Comparison of ENCODE assay signal across 1 cellular context in the genomic region with DNA sequence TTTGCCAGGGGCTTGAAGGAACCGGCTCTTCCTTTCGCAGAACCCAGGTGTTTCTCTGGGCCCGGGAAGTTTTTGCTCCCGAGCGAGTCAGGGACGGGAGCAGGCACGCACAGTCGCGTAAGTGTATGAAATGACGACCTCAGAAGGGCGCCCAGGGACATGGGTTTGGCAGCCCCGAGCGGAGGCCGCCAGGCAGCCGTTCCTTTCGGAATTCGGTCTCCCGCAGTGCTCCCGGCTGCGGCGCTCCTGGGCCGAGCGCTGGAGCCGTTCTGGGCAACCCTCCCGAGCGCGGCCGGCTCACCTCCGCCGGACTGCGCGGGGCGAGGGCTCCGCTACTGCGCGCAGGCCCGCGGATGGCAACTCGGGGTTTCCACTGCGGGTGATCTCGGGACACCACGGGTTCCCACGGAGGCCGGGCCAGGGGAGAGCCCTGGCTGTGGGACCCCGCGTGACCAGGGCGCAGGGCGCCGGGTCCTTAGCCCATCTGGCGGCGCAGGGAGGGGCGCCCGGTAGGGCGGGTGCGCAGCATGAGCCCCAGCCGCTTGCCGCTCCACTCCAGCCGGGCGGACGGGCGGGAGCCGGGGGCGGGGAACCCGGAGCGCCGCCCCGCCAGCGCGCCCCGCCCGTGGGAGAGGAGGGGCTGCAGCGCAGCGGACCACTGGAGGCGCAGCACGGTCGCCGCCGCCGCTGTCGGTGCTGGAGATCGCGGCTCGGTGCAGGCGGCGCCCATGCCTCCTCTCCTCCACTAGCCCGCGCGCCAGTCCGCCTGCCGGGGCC.
A peak's percentile ranks its signal among the peaks of the same experiment; 100 is the strongest.
TF ChIP-seq lines count a peak whose summit lies in the region.

A gene (plus strand): TSS at position 690 of the 777 bp plus-strand sequence. CDS start 111,673 bp downstream, outside the sequence.

TF ChIP-seq in HEK293, 187 proteins besides CTCF, POLR2A, EP300 and RAD21 (continued from another document and continues in another):
- TF ChIP-seq, protein P1, sequence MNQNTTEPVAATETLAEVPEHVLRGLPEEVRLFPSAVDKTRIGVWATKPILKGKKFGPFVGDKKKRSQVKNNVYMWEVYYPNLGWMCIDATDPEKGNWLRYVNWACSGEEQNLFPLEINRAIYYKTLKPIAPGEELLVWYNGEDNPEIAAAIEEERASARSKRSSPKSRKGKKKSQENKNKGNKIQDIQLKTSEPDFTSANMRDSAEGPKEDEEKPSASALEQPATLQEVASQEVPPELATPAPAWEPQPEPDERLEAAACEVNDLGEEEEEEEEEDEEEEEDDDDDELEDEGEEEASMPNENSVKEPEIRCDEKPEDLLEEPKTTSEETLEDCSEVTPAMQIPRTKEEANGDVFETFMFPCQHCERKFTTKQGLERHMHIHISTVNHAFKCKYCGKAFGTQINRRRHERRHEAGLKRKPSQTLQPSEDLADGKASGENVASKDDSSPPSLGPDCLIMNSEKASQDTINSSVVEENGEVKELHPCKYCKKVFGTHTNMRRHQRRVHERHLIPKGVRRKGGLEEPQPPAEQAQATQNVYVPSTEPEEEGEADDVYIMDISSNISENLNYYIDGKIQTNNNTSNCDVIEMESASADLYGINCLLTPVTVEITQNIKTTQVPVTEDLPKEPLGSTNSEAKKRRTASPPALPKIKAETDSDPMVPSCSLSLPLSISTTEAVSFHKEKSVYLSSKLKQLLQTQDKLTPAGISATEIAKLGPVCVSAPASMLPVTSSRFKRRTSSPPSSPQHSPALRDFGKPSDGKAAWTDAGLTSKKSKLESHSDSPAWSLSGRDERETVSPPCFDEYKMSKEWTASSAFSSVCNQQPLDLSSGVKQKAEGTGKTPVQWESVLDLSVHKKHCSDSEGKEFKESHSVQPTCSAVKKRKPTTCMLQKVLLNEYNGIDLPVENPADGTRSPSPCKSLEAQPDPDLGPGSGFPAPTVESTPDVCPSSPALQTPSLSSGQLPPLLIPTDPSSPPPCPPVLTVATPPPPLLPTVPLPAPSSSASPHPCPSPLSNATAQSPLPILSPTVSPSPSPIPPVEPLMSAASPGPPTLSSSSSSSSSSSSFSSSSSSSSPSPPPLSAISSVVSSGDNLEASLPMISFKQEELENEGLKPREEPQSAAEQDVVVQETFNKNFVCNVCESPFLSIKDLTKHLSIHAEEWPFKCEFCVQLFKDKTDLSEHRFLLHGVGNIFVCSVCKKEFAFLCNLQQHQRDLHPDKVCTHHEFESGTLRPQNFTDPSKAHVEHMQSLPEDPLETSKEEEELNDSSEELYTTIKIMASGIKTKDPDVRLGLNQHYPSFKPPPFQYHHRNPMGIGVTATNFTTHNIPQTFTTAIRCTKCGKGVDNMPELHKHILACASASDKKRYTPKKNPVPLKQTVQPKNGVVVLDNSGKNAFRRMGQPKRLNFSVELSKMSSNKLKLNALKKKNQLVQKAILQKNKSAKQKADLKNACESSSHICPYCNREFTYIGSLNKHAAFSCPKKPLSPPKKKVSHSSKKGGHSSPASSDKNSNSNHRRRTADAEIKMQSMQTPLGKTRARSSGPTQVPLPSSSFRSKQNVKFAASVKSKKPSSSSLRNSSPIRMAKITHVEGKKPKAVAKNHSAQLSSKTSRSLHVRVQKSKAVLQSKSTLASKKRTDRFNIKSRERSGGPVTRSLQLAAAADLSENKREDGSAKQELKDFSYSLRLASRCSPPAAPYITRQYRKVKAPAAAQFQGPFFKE (tag by site-specific recombination; IDR thresholded peaks at IDR 0.05; ENCODE audit: borderline replicate concordance), result no peak
- no peak for TF ChIP-seq ZNF169 (tag by site-specific recombination; IDR thresholded peaks at IDR 0.05)
- TF ChIP-seq, protein P2, sequence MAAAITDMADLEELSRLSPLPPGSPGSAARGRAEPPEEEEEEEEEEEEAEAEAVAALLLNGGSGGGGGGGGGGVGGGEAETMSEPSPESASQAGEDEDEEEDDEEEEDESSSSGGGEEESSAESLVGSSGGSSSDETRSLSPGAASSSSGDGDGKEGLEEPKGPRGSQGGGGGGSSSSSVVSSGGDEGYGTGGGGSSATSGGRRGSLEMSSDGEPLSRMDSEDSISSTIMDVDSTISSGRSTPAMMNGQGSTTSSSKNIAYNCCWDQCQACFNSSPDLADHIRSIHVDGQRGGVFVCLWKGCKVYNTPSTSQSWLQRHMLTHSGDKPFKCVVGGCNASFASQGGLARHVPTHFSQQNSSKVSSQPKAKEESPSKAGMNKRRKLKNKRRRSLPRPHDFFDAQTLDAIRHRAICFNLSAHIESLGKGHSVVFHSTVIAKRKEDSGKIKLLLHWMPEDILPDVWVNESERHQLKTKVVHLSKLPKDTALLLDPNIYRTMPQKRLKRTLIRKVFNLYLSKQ (tag by site-specific recombination; IDR thresholded peaks at IDR 0.05; ENCODE audit: borderline replicate concordance), result no peak
- peak; percentile 59; the same call in 1 of the 2 replicates for TF ChIP-seq ZFP37 (tag by site-specific recombination; IDR thresholded peaks at IDR 0.05)
- TF ChIP-seq ZBTB21 (tag by site-specific recombination; IDR thresholded peaks at IDR 0.05), result no peak
- TF ChIP-seq ZNF16 (tag by site-specific recombination; IDR thresholded peaks at IDR 0.05; ENCODE audit: low read depth), result no peak
- TF ChIP-seq, protein P3, sequence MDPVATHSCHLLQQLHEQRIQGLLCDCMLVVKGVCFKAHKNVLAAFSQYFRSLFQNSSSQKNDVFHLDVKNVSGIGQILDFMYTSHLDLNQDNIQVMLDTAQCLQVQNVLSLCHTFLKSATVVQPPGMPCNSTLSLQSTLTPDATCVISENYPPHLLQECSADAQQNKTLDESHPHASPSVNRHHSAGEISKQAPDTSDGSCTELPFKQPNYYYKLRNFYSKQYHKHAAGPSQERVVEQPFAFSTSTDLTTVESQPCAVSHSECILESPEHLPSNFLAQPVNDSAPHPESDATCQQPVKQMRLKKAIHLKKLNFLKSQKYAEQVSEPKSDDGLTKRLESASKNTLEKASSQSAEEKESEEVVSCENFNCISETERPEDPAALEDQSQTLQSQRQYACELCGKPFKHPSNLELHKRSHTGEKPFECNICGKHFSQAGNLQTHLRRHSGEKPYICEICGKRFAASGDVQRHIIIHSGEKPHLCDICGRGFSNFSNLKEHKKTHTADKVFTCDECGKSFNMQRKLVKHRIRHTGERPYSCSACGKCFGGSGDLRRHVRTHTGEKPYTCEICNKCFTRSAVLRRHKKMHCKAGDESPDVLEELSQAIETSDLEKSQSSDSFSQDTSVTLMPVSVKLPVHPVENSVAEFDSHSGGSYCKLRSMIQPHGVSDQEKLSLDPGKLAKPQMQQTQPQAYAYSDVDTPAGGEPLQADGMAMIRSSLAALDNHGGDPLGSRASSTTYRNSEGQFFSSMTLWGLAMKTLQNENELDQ (tag by site-specific recombination; IDR thresholded peaks at IDR 0.05; ENCODE audit: low read depth), result no peak
- TF ChIP-seq ZNF146 (tag by site-specific recombination; IDR thresholded peaks at IDR 0.05), result no peak
- TF ChIP-seq ZNF391 (tag by site-specific recombination; IDR thresholded peaks at IDR 0.05; ENCODE audit: borderline replicate concordance, low read depth), result no peak
- no peak for TF ChIP-seq GFI1B (tag by site-specific recombination; IDR thresholded peaks at IDR 0.05)
- TF ChIP-seq ZBTB1 (tag by site-specific recombination; IDR thresholded peaks at IDR 0.05), result no peak
- TF ChIP-seq, protein P4, sequence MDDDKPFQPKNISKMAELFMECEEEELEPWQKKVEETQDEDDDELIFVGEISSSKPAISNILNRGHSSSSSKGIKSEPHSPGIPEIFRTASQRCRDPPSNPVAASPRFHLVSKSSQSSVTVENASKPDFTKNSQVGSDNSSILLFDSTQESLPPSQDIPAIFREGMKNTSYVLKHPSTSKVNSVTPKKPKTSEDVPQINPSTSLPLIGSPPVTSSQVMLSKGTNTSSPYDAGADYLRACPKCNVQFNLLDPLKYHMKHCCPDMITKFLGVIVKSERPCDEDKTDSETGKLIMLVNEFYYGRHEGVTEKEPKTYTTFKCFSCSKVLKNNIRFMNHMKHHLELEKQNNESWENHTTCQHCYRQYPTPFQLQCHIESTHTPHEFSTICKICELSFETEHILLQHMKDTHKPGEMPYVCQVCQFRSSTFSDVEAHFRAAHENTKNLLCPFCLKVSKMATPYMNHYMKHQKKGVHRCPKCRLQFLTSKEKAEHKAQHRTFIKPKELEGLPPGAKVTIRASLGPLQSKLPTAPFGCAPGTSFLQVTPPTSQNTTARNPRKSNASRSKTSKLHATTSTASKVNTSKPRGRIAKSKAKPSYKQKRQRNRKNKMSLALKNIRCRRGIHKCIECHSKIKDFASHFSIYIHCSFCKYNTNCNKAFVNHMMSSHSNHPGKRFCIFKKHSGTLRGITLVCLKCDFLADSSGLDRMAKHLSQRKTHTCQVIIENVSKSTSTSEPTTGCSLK (tag by site-specific recombination; IDR thresholded peaks at IDR 0.05), result no peak
- TF ChIP-seq ZNF24 (tag by site-specific recombination; IDR thresholded peaks at IDR 0.05), result no peak
- TF ChIP-seq ZNF426 (tag by site-specific recombination; IDR thresholded peaks at IDR 0.05), result no peak
- no peak for TF ChIP-seq SETDB1 (IDR thresholded peaks at IDR 0.05; ENCODE audit: insufficient read length, low read length)
- TF ChIP-seq, protein P5, sequence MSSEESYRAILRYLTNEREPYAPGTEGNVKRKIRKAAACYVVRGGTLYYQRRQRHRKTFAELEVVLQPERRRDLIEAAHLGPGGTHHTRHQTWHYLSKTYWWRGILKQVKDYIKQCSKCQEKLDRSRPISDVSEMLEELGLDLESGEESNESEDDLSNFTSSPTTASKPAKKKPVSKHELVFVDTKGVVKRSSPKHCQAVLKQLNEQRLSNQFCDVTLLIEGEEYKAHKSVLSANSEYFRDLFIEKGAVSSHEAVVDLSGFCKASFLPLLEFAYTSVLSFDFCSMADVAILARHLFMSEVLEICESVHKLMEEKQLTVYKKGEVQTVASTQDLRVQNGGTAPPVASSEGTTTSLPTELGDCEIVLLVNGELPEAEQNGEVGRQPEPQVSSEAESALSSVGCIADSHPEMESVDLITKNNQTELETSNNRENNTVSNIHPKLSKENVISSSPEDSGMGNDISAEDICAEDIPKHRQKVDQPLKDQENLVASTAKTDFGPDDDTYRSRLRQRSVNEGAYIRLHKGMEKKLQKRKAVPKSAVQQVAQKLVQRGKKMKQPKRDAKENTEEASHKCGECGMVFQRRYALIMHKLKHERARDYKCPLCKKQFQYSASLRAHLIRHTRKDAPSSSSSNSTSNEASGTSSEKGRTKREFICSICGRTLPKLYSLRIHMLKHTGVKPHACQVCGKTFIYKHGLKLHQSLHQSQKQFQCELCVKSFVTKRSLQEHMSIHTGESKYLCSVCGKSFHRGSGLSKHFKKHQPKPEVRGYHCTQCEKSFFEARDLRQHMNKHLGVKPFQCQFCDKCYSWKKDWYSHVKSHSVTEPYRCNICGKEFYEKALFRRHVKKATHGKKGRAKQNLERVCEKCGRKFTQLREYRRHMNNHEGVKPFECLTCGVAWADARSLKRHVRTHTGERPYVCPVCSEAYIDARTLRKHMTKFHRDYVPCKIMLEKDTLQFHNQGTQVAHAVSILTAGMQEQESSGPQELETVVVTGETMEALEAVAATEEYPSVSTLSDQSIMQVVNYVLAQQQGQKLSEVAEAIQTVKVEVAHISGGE (tag by site-specific recombination; conservative IDR thresholded peaks at IDR 0.05; ENCODE audit: low read depth), result no peak
- TF ChIP-seq, protein P6, sequence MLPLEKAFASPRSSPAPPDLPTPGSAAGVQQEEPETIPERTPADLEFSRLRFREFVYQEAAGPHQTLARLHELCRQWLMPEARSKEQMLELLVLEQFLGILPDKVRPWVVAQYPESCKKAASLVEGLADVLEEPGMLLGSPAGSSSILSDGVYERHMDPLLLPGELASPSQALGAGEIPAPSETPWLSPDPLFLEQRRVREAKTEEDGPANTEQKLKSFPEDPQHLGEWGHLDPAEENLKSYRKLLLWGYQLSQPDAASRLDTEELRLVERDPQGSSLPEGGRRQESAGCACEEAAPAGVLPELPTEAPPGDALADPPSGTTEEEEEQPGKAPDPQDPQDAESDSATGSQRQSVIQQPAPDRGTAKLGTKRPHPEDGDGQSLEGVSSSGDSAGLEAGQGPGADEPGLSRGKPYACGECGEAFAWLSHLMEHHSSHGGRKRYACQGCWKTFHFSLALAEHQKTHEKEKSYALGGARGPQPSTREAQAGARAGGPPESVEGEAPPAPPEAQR (tag by site-specific recombination; IDR thresholded peaks at IDR 0.05), result no peak
- TF ChIP-seq, protein P7, sequence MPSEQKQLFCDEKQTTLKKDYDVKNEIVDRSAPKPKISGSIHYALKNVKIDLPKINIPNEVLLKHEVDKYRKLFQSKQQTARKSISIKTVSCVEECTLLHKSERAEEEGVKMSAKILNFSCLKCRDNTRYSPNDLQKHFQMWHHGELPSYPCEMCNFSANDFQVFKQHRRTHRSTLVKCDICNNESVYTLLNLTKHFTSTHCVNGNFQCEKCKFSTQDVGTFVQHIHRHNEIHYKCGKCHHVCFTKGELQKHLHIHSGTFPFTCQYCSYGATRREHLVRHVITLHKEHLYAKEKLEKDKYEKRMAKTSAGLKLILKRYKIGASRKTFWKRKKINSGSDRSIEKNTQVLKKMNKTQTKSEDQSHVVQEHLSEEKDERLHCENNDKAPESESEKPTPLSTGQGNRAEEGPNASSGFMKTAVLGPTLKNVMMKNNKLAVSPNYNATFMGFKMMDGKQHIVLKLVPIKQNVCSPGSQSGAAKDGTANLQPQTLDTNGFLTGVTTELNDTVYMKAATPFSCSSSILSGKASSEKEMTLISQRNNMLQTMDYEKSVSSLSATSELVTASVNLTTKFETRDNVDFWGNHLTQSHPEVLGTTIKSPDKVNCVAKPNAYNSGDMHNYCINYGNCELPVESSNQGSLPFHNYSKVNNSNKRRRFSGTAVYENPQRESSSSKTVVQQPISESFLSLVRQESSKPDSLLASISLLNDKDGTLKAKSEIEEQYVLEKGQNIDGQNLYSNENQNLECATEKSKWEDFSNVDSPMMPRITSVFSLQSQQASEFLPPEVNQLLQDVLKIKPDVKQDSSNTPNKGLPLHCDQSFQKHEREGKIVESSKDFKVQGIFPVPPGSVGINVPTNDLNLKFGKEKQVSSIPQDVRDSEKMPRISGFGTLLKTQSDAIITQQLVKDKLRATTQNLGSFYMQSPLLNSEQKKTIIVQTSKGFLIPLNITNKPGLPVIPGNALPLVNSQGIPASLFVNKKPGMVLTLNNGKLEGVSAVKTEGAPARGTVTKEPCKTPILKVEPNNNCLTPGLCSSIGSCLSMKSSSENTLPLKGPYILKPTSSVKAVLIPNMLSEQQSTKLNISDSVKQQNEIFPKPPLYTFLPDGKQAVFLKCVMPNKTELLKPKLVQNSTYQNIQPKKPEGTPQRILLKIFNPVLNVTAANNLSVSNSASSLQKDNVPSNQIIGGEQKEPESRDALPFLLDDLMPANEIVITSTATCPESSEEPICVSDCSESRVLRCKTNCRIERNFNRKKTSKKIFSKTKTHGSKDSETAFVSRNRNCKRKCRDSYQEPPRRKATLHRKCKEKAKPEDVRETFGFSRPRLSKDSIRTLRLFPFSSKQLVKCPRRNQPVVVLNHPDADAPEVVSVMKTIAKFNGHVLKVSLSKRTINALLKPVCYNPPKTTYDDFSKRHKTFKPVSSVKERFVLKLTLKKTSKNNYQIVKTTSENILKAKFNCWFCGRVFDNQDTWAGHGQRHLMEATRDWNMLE (tag by site-specific recombination; conservative IDR thresholded peaks at IDR 0.05; ENCODE audit: low read depth), result no peak
- 0 out of 2 replicates have a peak, but pooled peaks have one; percentile 15 for TF ChIP-seq ZNF843 (tag by site-specific recombination; IDR thresholded peaks at IDR 0.05)
- no peak for TF ChIP-seq SCRT1 (tag by site-specific recombination; IDR thresholded peaks at IDR 0.05; ENCODE audit: borderline replicate concordance)
- no peak for TF ChIP-seq OVOL3 (tag by site-specific recombination; IDR thresholded peaks at IDR 0.05)
- no peak for TF ChIP-seq ZNF394 (tag by site-specific recombination; IDR thresholded peaks at IDR 0.05; ENCODE audit: borderline replicate concordance)
- no peak for TF ChIP-seq ZNF664 (tag by site-specific recombination; IDR thresholded peaks at IDR 0.05)
- TF ChIP-seq ZNF423 (tag by site-specific recombination; IDR thresholded peaks at IDR 0.05), result 0 out of 2 replicates have a peak, but pooled peaks have one; percentile 35
- no peak for TF ChIP-seq RBAK (tag by site-specific recombination; IDR thresholded peaks at IDR 0.05)
- TF ChIP-seq SCRT2 (tag by site-specific recombination; IDR thresholded peaks at IDR 0.05), result no peak
- TF ChIP-seq ZNF658 (tag by site-specific recombination; IDR thresholded peaks at IDR 0.05), result no peak
